ENCODE assay signal across 13 cellular contexts in the genomic region with DNA sequence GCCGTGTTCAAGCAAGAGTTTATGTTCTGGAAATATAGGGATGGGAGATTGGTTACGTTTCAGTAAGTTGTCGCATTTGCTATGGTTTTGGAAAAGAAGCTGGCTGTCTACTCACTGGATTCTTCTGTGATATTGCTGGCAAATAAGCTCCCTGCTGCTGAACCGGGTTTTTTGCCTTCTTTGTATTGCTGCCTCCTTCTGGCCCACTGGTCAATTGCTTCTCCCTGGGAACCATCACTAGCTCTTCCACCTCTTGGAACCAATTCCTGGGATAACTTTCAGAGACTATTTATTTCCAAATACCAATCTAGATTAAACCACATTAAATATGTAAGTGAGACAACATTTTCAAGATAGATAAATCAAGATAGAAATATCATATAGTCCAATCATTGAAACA. TPM values are rescaled to one million over a fixed set of nuclear protein-coding genes. Genes with fewer than 3 reads are reported as not detected.
DNase-seq lines count a peak whose midpoint lies in the region; ATAC-seq and TF ChIP-seq lines count a peak whose summit lies in the region.
"Had no signal": no experiment of that assay in that cellular context is flagged by ENCODE, and none has a peak within 500 bp of the region (broad histone marks: within the 10 kb centered on the region; RNA-seq: fewer than 3 reads in every experiment).

No MANE protein-coding gene starts in this region.

- no peaks in the 10 kb centered on the region for H3K36me3 ChIP-seq in cardiac muscle cell
- H3K36me3 ChIP-seq: vagina had no signal

- H3K4me1 Mint-ChIP-seq in CD14-positive monocyte: no peaks in the 10 kb centered on the region

- H3K9me3 ChIP-seq in cardiac muscle cell (ENCODE audit: low read depth): no peaks in the 10 kb centered on the region
- H3K9me3 ChIP-seq: vagina had no signal

- ATAC-seq in Right ventricle myocardium superior (ENCODE audit: poor library complexity): no peak
- ATAC-seq: activated CD4-positive, CD25-positive, alpha-beta regulatory T cell treated with anti-CD3 and anti-CD28 coated beads, Interleukin-2, amount 50 U/mL, for 24 hours had no signal

- H3K4me1 ChIP-seq in cardiac muscle cell (ENCODE audit: low read depth): no peaks in the 10 kb centered on the region
- H3K4me1 ChIP-seq: vagina had no signal

- TF ChIP-seq CTCF in cardiac muscle cell (IDR thresholded peaks at IDR 0.05; ENCODE audit: low read depth, low read length): peak; percentile 15
- TF ChIP-seq CTCF in fibroblast of mammary gland (conservative IDR thresholded peaks at IDR 0.05; ENCODE audit: control insufficient read depth, insufficient read depth, low read depth, low read length): peak; percentile 53
- TF ChIP-seq CTCF in CD14-positive monocyte (IDR thresholded peaks at IDR 0.05): no peak

- peaks cover 0 to 2% (median 0%) of the 10 kb centered on the region in 7 donors for H3K9me3 Mint-ChIP-seq in CD14-positive monocyte
- H3K9me3 Mint-ChIP-seq: activated T-helper 2 cell treated with anti-CD3 and anti-CD28 coated beads, Interferon-gamma antibody, Interleukin-2, Interleukin-4, amounts not matched to agents 10 μg/mL and 5 μg/mL and 100 μg/mL, durations not matched to agents 14 hours and 24 hours and 36 hours had no signal

- no peaks in the 10 kb centered on the region for H3K27me3 ChIP-seq in cardiac muscle cell
- H3K27me3 ChIP-seq: vagina had no signal

- DNase-seq in cardiac muscle cell (ENCODE audit: low read depth in 1 of 2, low spot score in 1 of 2) (peak in 1 of 2 donors; percentile 35), Right ventricle myocardium superior (no peak), OCI-M1 (lab: John Stamatoyannopoulos, UW) (peak; percentile 31), fibroblast of mammary gland (ENCODE audit: low read depth) (peak; percentile 15), CD14-positive monocyte (ENCODE audit: low spot score) (no peak), NCI-H1105 treated with DMSO at 0.1 percent for 48 hours (lab: John Stamatoyannopoulos, UW) (no peak)
- DNase-seq in activated naive CD4-positive, alpha-beta T cell treated with Interleukin-2 at 50 U/mL for 16 hours: no peak
- no peak for DNase-seq in activated CD8-positive, alpha-beta memory T cell treated with anti-CD3 and anti-CD28 coated beads for 24 hours
- DNase-seq: hypothalamus had no signal

- intact Hi-C loops in Right ventricle myocardium superior (cut with DNase I) (no loop called here), CD14-positive monocyte (cut with micrococcal nuclease) (no loop called here)

- H3K4me3 Mint-ChIP-seq in CD14-positive monocyte: no peak overlapping the region

- no peaks in the 10 kb centered on the region for H3K36me3 Mint-ChIP-seq in CD14-positive monocyte

- H3K27ac Mint-ChIP-seq in CD14-positive monocyte: no peak overlapping the region
- H3K27ac Mint-ChIP-seq: activated T-helper 2 cell treated with anti-CD3 and anti-CD28 coated beads, Interferon-gamma antibody, Interleukin-2, Interleukin-4, amounts not matched to agents 10 μg/mL and 5 μg/mL and 100 μg/mL, durations not matched to agents 14 hours and 24 hours and 36 hours had no signal

- no peak overlapping the region for H3K27ac ChIP-seq in cardiac muscle cell
- H3K27ac ChIP-seq: coronary artery, vagina had no signal

- no peak overlapping the region for H3K4me3 ChIP-seq in cardiac muscle cell
- H3K4me3 ChIP-seq in fibroblast of mammary gland (ENCODE audit: control insufficient read depth, low read depth, low read length): no peak overlapping the region
- H3K4me3 ChIP-seq: coronary artery, vagina had no signal

- peaks cover 0 to 1% (median 0%) of the 10 kb centered on the region in 3 donors for H3K27me3 Mint-ChIP-seq in CD14-positive monocyte (ENCODE audit: low read depth in 3 of 3)

RNA-seq across cellular contexts. Expression of gene NUDT12, which starts 43.0 kb away (rescaled TPM):
- total RNA-seq in cardiac muscle cell (9.1 and 18.3 TPM in 2 replicates), Right ventricle myocardium superior (11.6 TPM)
- polyA plus RNA-seq in cardiac muscle cell (9.3 and 13.6 TPM in 2 replicates), CD14-positive monocyte (under 1 TPM; 0.08 to 0.11 TPM)

Comparison
In these comparisons a context has a peak if more than half of its experiments do, and no peak if none do; other contexts are left out.
1. DNase-seq: peak in OCI-M1 (single experiment) and fibroblast of mammary gland (single experiment); none in Right ventricle myocardium superior (single experiment), CD14-positive monocyte (single experiment), activated naive CD4-positive, alpha-beta T cell treated with Interleukin-2 at 50 U/mL for 16 hours (single experiment), NCI-H1105 treated with DMSO at 0.1 percent for 48 hours (single experiment) and activated CD8-positive, alpha-beta memory T cell treated with anti-CD3 and anti-CD28 coated beads for 24 hours (single experiment).